ENCODE assay signal across 13 cellular contexts in the genomic region with DNA sequence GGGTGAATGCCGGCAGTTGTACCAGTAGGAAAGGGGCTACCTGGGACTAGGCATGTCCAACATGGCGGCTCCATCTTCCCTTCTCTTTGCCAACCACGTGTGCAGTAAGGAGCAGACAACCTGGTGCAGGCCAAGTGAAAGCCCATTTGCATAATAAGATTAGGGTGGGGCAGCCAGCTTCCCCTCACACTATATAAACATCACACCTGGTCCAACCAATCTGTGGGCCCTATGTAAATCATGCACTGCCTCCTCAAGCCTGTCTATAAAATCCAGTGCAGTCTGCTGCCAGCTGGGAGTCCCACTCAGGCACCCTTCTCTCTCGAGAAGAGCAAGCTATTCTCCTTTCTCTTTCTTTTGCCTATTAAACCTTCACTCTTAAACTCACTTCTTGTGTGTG.
DNase-seq lines count a peak whose midpoint lies in the region; TF ChIP-seq lines count a peak whose summit lies in the region.
"Had no signal": no experiment of that assay in that cellular context is flagged by ENCODE, and none has a peak within 500 bp of the region (broad histone marks: within the 10 kb centered on the region; RNA-seq: fewer than 3 reads in every experiment).

No MANE protein-coding gene starts in this region.

- peaks cover 0 to 1% (median 1%) of the 10 kb centered on the region in 3 donors for H3K27me3 Mint-ChIP-seq in immature natural killer cell (ENCODE audit: low read depth in 3 of 3)

- DNase-seq in D341Med (ENCODE audit: low spot score), result peak; percentile 49
- DNase-seq in NCI-H146 (lab: John Stamatoyannopoulos, UW), result peak; percentile 93
- DNase-seq in NCI-H524 treated with DMSO at 0.1 percent for 48 hours (lab: John Stamatoyannopoulos, UW), result peak; percentile 83
- DNase-seq in SW480 (ENCODE audit: low spot score), result peak; percentile 23
- no peak for DNase-seq in NCI-H128 (lab: John Stamatoyannopoulos, UW; ENCODE audit: unreplicated experiment)
- DNase-seq in AML-193 (lab: John Stamatoyannopoulos, UW), result no peak
- DNase-seq in immature natural killer cell, result no peak
- DNase-seq in coronary artery (ENCODE audit: low spot score), result no peak
- DNase-seq: GM23248, NCI-H1694, T-helper 9 cell had no signal

- H3K4me3 ChIP-seq in coronary artery, result no peak overlapping the region
- H3K4me3 ChIP-seq: GM23248, SJSA1 had no signal

- no peak for TF ChIP-seq CTCF in coronary artery (IDR thresholded peaks at IDR 0.05)

- peaks cover 0 to 6% (median 0%) of the 10 kb centered on the region in 6 donors for H3K9me3 Mint-ChIP-seq in immature natural killer cell

- no peak overlapping the region for H3K27ac ChIP-seq in coronary artery
- H3K27ac ChIP-seq: GM23248, RWPE1, SJSA1 had no signal

- H3K4me3 Mint-ChIP-seq in immature natural killer cell, result no peak overlapping the region

- no peak overlapping the region for H3K27ac Mint-ChIP-seq in immature natural killer cell

- H3K4me1 Mint-ChIP-seq in immature natural killer cell, result no peaks in the 10 kb centered on the region

- no peaks in the 10 kb centered on the region for H3K36me3 Mint-ChIP-seq in immature natural killer cell

Comparison
In these comparisons a context has a peak if more than half of its experiments do, and no peak if none do; other contexts are left out.
1. DNase-seq: peak in D341Med (single experiment), NCI-H146 (single experiment), NCI-H524 treated with DMSO at 0.1 percent for 48 hours (single experiment) and SW480 (single experiment); none in NCI-H128 (single experiment), AML-193 (0 of 2), immature natural killer cell (0 of 3) and coronary artery (single experiment).